Comparison of ENCODE assay signal across 8 cellular contexts in genomic region chrX:102650903-102651241, GRCh38. TPM values are rescaled to one million over a fixed set of nuclear protein-coding genes. Genes with fewer than 3 reads are reported as not detected.
DNase-seq lines count a peak whose midpoint lies in the region; ATAC-seq and TF ChIP-seq lines count a peak whose summit lies in the region.

No MANE protein-coding gene starts in this region.

- H3K9me3 ChIP-seq in heart right ventricle (peaks cover 0 to 6% (median 0%) of the 10 kb centered on the region in 11 donors), sigmoid colon (no peaks in the 10 kb centered on the region)

- H3K4me3 ChIP-seq in heart right ventricle (peak overlapping the region; percentile 24 to 79 (median 66)), sigmoid colon (peak overlapping the region; percentile 65 to 73 (median 68))

- no peak for TF ChIP-seq POLR2A in GM18505 (IDR thresholded peaks at IDR 0.05; ENCODE audit: borderline replicate concordance, extremely low read depth, insufficient read depth, insufficient read length)
- no peak for TF ChIP-seq POLR2A in sigmoid colon (IDR thresholded peaks at IDR 0.05)

- intact Hi-C loops in activated B cell treated with CpG ODN at 0.5 μM for 24 hours (cut with micrococcal nuclease) (loop anchor here (5.0 kb wide), 2 partner anchors 211 to 1244 kb away; partner anchors contain the start of genes GLA and HNRNPH2), heart right ventricle (cut with DNase I) (loop anchor here in 3 of 10 donors (5.0 to 10.0 kb wide), 4 partner anchors 46 to 64 kb away; partner anchors contain the start of genes GPRASP2 (in 2 of the 3) and ARMCX5 (in 1 of the 3)), sigmoid colon (cut with DNase I) (loop anchor here (1.0 to 5.0 kb wide), 4 partner anchors 52 to 134 kb away; partner anchors contain the start of genes ARMCX5, GPRASP2 and TMSB15A)

- H3K36me3 ChIP-seq in heart right ventricle: no peaks in the 10 kb centered on the region
- no peaks in the 10 kb centered on the region for H3K36me3 ChIP-seq in sigmoid colon

- H3K4me3 Mint-ChIP-seq in activated B cell treated with CpG ODN at 0.5 μM for 24 hours: peak overlapping the region; percentile 95

- H3K27ac Mint-ChIP-seq in activated B cell treated with CpG ODN at 0.5 μM for 24 hours: no peak overlapping the region

- H3K4me1 ChIP-seq in heart right ventricle (peaks cover 0 to 6% (median 0%) of the 10 kb centered on the region in 9 donors), sigmoid colon (peaks cover 0 to 18% (median 3%) of the 10 kb centered on the region in 4 donors)

- POLR2A ChIA-PET in activated B cell treated with CpG ODN at 0.5 μM for 24 hours (lab: Charles Lee): no interaction called here

- 3 to 4% methylated on average over 10 to 23 of the region's 23 CpGs for WGBS in heart right ventricle, 2 donors
- WGBS in sigmoid colon, 2 donors: 6 to 21% methylated on average over 23 of the region's 23 CpGs

- TF ChIP-seq CTCF in activated B cell treated with CpG ODN at 0.5 μM for 24 hours (IDR thresholded peaks at IDR 0.05) (no peak), heart right ventricle (IDR thresholded peaks at IDR 0.05) (no peak), sigmoid colon (IDR thresholded peaks at IDR 0.05) (no peak)

- TF ChIP-seq EP300 in sigmoid colon (IDR thresholded peaks at IDR 0.05): no peak

- no peaks in the 10 kb centered on the region for H3K9me3 Mint-ChIP-seq in activated B cell treated with CpG ODN at 0.5 μM for 24 hours

- peaks cover 0 to 14% (median 0%) of the 10 kb centered on the region in 7 donors for H3K27me3 ChIP-seq in heart right ventricle
- no peaks in the 10 kb centered on the region for H3K27me3 ChIP-seq in sigmoid colon

- H3K4me1 Mint-ChIP-seq in activated B cell treated with CpG ODN at 0.5 μM for 24 hours: peaks cover 15% of the 10 kb centered on the region

- H3K27me3 Mint-ChIP-seq in activated B cell treated with CpG ODN at 0.5 μM for 24 hours: no peaks in the 10 kb centered on the region

- peaks cover 4% of the 10 kb centered on the region for H3K36me3 Mint-ChIP-seq in activated B cell treated with CpG ODN at 0.5 μM for 24 hours (ENCODE audit: low read depth)

- DNase-seq in activated B cell treated with CpG ODN at 0.5 μM for 24 hours: no peak
- no peak for DNase-seq in heart right ventricle
- no peak for DNase-seq in sigmoid colon
- DNase-seq in stimulated activated naive CD4-positive, alpha-beta T cell (lab: John Stamatoyannopoulos, UW): no peak
- DNase-seq in DMS79 treated with DMSO at 0.1 percent for 48 hours (lab: John Stamatoyannopoulos, UW): no peak
- DNase-seq in DMS79 (lab: John Stamatoyannopoulos, UW): no peak

- peak; percentile 18 for ATAC-seq in GM18505 (IDR thresholded peaks at IDR 0.05; ENCODE audit: unreplicated experiment)
- ATAC-seq in activated B cell treated with CpG ODN at 0.5 μM for 24 hours (ENCODE audit: low read depth): peak; percentile 22
- peak; percentile 8 to 66 (median 43) for ATAC-seq in heart right ventricle
- ATAC-seq in GM19328 (IDR thresholded peaks at IDR 0.05; ENCODE audit: unreplicated experiment): no peak

- H3K27ac ChIP-seq in heart right ventricle (peak overlapping the region in 6 of 10 donors; percentile 41 to 78 (median 68)), sigmoid colon (peak overlapping the region; percentile 80 to 89 (median 85))

- CTCF ChIA-PET in activated B cell treated with CpG ODN at 0.5 μM for 24 hours (lab: Charles Lee): no interaction called here

RNA-seq across cellular contexts. Expression of gene GPRASP1, which starts 0.4 kb away (rescaled TPM):
- 4.6 and 5.9 TPM in 2 replicates for total RNA-seq in activated B cell treated with CpG ODN at 0.5 μM for 24 hours
- total RNA-seq in heart right ventricle: 10 to 100 TPM in 1 of 10 donors, 1 to 10 TPM in 9; 3.4 to 10.0 (median 7.4) TPM
- polyA plus RNA-seq in heart right ventricle: 1 to 10 TPM; 1.2 to 7.4 TPM
- 10 to 100 TPM; 13.6 to 28.6 (median 24.6) TPM for total RNA-seq in sigmoid colon
- polyA plus RNA-seq in sigmoid colon: 1 to 10 TPM in 1 of 3 donors, under 1 TPM in 2; 0.23 to 5.0 (median 0.60) TPM

RNA-seq across cellular contexts. Expression of gene ARMCX5, which starts 51.6 kb away (rescaled TPM):
- total RNA-seq in activated B cell treated with CpG ODN at 0.5 μM for 24 hours (12.0 and 12.4 TPM in 2 replicates), heart right ventricle (1 to 10 TPM; 5.0 to 7.2 (median 6.0) TPM), sigmoid colon (10 to 100 TPM in 1 of 4 donors, 1 to 10 TPM in 3; 5.0 to 10.0 (median 6.9) TPM)
- polyA plus RNA-seq in heart right ventricle (1 to 10 TPM; 2.2 to 5.1 TPM), sigmoid colon (1 to 10 TPM; 7.2 to 8.2 (median 7.2) TPM)
